ENCODE assay signal across 10 cellular contexts in genomic region chr5:173581408-173582197, GRCh38. TPM values are rescaled to one million over a fixed set of nuclear protein-coding genes. Genes with fewer than 3 reads are reported as not detected.
A peak's percentile ranks its signal among the peaks of the same experiment; 100 is the strongest.
DNase-seq lines count a peak whose midpoint lies in the region; ATAC-seq and TF ChIP-seq lines count a peak whose summit lies in the region.
"Had no signal": no experiment of that assay in that cellular context is flagged by ENCODE, and none has a peak within 500 bp of the region (broad histone marks: within the 10 kb centered on the region; RNA-seq: fewer than 3 reads in every experiment).

No MANE protein-coding gene starts in this region.

- no peak overlapping the region for H3K4me3 ChIP-seq in left ventricle myocardium inferior

- no peaks in the 10 kb centered on the region for H3K27me3 Mint-ChIP-seq in activated T-cell treated with anti-CD3 and anti-CD28 coated beads, Interleukin-2, amount 50 U/mL, for 72 hours (ENCODE audit: low read depth)
- H3K27me3 Mint-ChIP-seq: activated naive CD4-positive, alpha-beta T cell treated with anti-CD3 and anti-CD28 coated beads, Interleukin-2, amount 50 U/mL, for 24 hours had no signal

- intact Hi-C loops in left ventricle myocardium inferior (cut with micrococcal nuclease), result no loop called here

- no peak overlapping the region for H3K4me3 Mint-ChIP-seq in activated T-cell treated with anti-CD3 and anti-CD28 coated beads, Interleukin-2, amount 50 U/mL, for 72 hours
- H3K4me3 Mint-ChIP-seq: activated naive CD4-positive, alpha-beta T cell treated with anti-CD3 and anti-CD28 coated beads, Interleukin-2, amount 50 U/mL, for 24 hours; CD4-positive, alpha-beta memory T cell had no signal

- H3K27ac Mint-ChIP-seq in activated T-cell treated with anti-CD3 and anti-CD28 coated beads, Interleukin-2, amount 50 U/mL, for 72 hours, result no peak overlapping the region
- H3K27ac Mint-ChIP-seq: activated naive CD4-positive, alpha-beta T cell treated with anti-CD3 and anti-CD28 coated beads, Interleukin-2, amount 50 U/mL, for 24 hours; CD4-positive, alpha-beta memory T cell had no signal

- H3K27me3 ChIP-seq in left ventricle myocardium inferior (ENCODE audit: low read depth), result no peaks in the 10 kb centered on the region

- H3K4me1 ChIP-seq in left ventricle myocardium inferior, result peaks cover 24% of the 10 kb centered on the region

- H3K36me3 ChIP-seq in left ventricle myocardium inferior, result no peaks in the 10 kb centered on the region

- peak in 1 of 2 donors; percentile 49 for ATAC-seq in activated T-cell treated with anti-CD3 and anti-CD28 coated beads, Interleukin-2, amount 50 U/mL, for 72 hours (replicated peaks in 1 of 2)
- no peak for ATAC-seq in HG03460 (IDR thresholded peaks at IDR 0.05; ENCODE audit: unreplicated experiment)
- ATAC-seq in GM21381 (IDR thresholded peaks at IDR 0.05; ENCODE audit: unreplicated experiment), result no peak

- H3K9me3 Mint-ChIP-seq in activated T-cell treated with anti-CD3 and anti-CD28 coated beads, Interleukin-2, amount 50 U/mL, for 72 hours, result peaks cover 13 to 16% of the 10 kb centered on the region in 2 donors

- peaks cover 24% of the 10 kb centered on the region for H3K9me3 ChIP-seq in left ventricle myocardium inferior (replicated peaks)

- no peaks in the 10 kb centered on the region for H3K4me1 Mint-ChIP-seq in activated T-cell treated with anti-CD3 and anti-CD28 coated beads, Interleukin-2, amount 50 U/mL, for 72 hours (ENCODE audit: low read depth)
- H3K4me1 Mint-ChIP-seq: activated naive CD4-positive, alpha-beta T cell treated with anti-CD3 and anti-CD28 coated beads, Interleukin-2, amount 50 U/mL, for 24 hours; CD4-positive, alpha-beta memory T cell had no signal

- TF ChIP-seq CTCF in left ventricle myocardium inferior (IDR thresholded peaks at IDR 0.05; ENCODE audit: borderline replicate concordance), result peak; percentile 76

- peaks cover 9 to 15% of the 10 kb centered on the region in 2 donors for H3K36me3 Mint-ChIP-seq in activated T-cell treated with anti-CD3 and anti-CD28 coated beads, Interleukin-2, amount 50 U/mL, for 72 hours (ENCODE audit: insufficient read depth in 2 of 2)
- H3K36me3 Mint-ChIP-seq: activated naive CD4-positive, alpha-beta T cell treated with anti-CD3 and anti-CD28 coated beads, Interleukin-2, amount 50 U/mL, for 24 hours had no signal

- no peak overlapping the region for H3K27ac ChIP-seq in left ventricle myocardium inferior (replicated peaks)

- DNase-seq in NCI-H748 (lab: John Stamatoyannopoulos, UW; ENCODE audit: unreplicated experiment) (peak; percentile 53), NCI-H748 treated with DMSO at 0.1 percent for 48 hours (lab: John Stamatoyannopoulos, UW) (no peak), NCI-H1930 (lab: John Stamatoyannopoulos, UW) (peak; percentile 20 to 30), left ventricle myocardium inferior (no peak)
- peak; percentile 54 to 58 for DNase-seq in activated T-cell treated with anti-CD3 and anti-CD28 coated beads, Interleukin-2, amount 50 U/mL, for 72 hours
- DNase-seq in stimulated activated CD4-positive, alpha-beta T cell treated with anti-CD3 and anti-CD28 coated beads, Interleukin-4, amount 100 ng/mL, for 24 hours, result peak; percentile 16

RNA-seq across cellular contexts. Expression of gene BOD1, which starts 34.8 kb away (rescaled TPM):
- total RNA-seq in activated T-cell treated with anti-CD3 and anti-CD28 coated beads, Interleukin-2, amount 50 U/mL, for 72 hours, result 10 to 100 TPM; 24.1 TPM
- 48.7 TPM for total RNA-seq in left ventricle myocardium inferior

Comparison
In these comparisons a context has a peak if more than half of its experiments do, and no peak if none do; other contexts are left out.
1. DNase-seq: peak in NCI-H748 (single experiment), NCI-H1930 (2 of 2), activated T-cell treated with anti-CD3 and anti-CD28 coated beads, Interleukin-2, amount 50 U/mL, for 72 hours (2 of 2) and stimulated activated CD4-positive, alpha-beta T cell treated with anti-CD3 and anti-CD28 coated beads, Interleukin-4, amount 100 ng/mL, for 24 hours (single experiment); none in NCI-H748 treated with DMSO at 0.1 percent for 48 hours (single experiment) and left ventricle myocardium inferior (single experiment).